ENCODE assay signal across 25 cellular contexts in genomic region chr1:99950486-99950885, GRCh38.
"Had no signal": no experiment of that assay in that cellular context is flagged by ENCODE, and none has a peak within 500 bp of the region (broad histone marks: within the 10 kb centered on the region; RNA-seq: fewer than 3 reads in every experiment).

No MANE protein-coding gene starts in this region.

- H3K9me3 Mint-ChIP-seq: activated CD8-positive, alpha-beta T cell treated with anti-CD3 and anti-CD28 coated beads for 36 hours; activated naive CD8-positive, alpha-beta T cell treated with anti-CD3 and anti-CD28 coated beads, Interleukin-2, amount 10 ng/mL, durations not matched to agents 7 days and 5 days; central memory CD8-positive, alpha-beta T cell had no signal

- H3K36me3 ChIP-seq: adrenal gland, WERI-Rb-1 had no signal

- H3K4me2 ChIP-seq: SK-N-SH had no signal

- H3K9ac ChIP-seq: SK-N-SH had no signal

- H3K27me3 Mint-ChIP-seq: activated CD8-positive, alpha-beta T cell treated with anti-CD3 and anti-CD28 coated beads for 36 hours; activated naive CD8-positive, alpha-beta T cell treated with anti-CD3 and anti-CD28 coated beads, Interleukin-2, amount 10 ng/mL, durations not matched to agents 7 days and 5 days had no signal

- DNase-seq: activated CD4-positive, alpha-beta T cell treated with anti-CD3 and anti-CD28 coated beads for 4 hours; activated CD8-positive, alpha-beta memory T cell treated with anti-CD3 and anti-CD28 coated beads, Interleukin-2, amount 50 U/mL, for 4 hours; activated CD8-positive, alpha-beta T cell treated with anti-CD3 and anti-CD28 coated beads for 36 hours; activated naive CD4-positive, alpha-beta T cell treated with anti-CD3 and anti-CD28 coated beads, Interleukin-2, amount 50 U/mL, for 16 hours; activated naive CD8-positive, alpha-beta T cell treated with anti-CD3 and anti-CD28 coated beads, Interleukin-2, amount 10 ng/mL, durations not matched to agents 7 days and 5 days; adrenal gland; anterior cingulate cortex; Karpas-422; NCI-H1105 treated with DMSO at 0.1 percent for 48 hours; NCI-H146; NCI-H187 treated with DMSO at 0.1 percent for 48 hours; NCI-H2081 treated with DMSO at 0.1 percent for 48 hours; NCI-H510A treated with DMSO at 0.1 percent for 48 hours; NCI-H69; NK-92 treated with Interleukin-12 subunit alpha and Interleukin-12 subunit beta, amount 100 ng/mL, for 24 hours; OCI-M1; RPMI8226; SK-N-SH; T-helper 1 cell; WERI-Rb-1 had no signal

- FAIRE-seq: K562 had no signal

- H3K27ac Mint-ChIP-seq: activated CD8-positive, alpha-beta T cell treated with anti-CD3 and anti-CD28 coated beads for 36 hours; activated naive CD8-positive, alpha-beta T cell treated with anti-CD3 and anti-CD28 coated beads, Interleukin-2, amount 10 ng/mL, durations not matched to agents 7 days and 5 days had no signal

- H3K27me3 ChIP-seq: adrenal gland had no signal

- H3K4me1 Mint-ChIP-seq: activated naive CD8-positive, alpha-beta T cell treated with anti-CD3 and anti-CD28 coated beads, Interleukin-2, amount 10 ng/mL, durations not matched to agents 7 days and 5 days; central memory CD8-positive, alpha-beta T cell had no signal

- H3K36me3 Mint-ChIP-seq: activated naive CD8-positive, alpha-beta T cell treated with anti-CD3 and anti-CD28 coated beads, Interleukin-2, amount 10 ng/mL, durations not matched to agents 7 days and 5 days had no signal

- H3K4me3 Mint-ChIP-seq: activated CD8-positive, alpha-beta T cell treated with anti-CD3 and anti-CD28 coated beads for 36 hours; activated naive CD8-positive, alpha-beta T cell treated with anti-CD3 and anti-CD28 coated beads, Interleukin-2, amount 10 ng/mL, durations not matched to agents 7 days and 5 days; central memory CD8-positive, alpha-beta T cell had no signal

- H3K4me3 ChIP-seq: adrenal gland, K562 had no signal

- ATAC-seq: activated CD4-positive, CD25-positive, alpha-beta regulatory T cell treated with anti-CD3 and anti-CD28 coated beads, Interleukin-2, amount 50 U/mL, for 24 hours; activated CD8-positive, alpha-beta T cell treated with anti-CD3 and anti-CD28 coated beads for 36 hours; K562; Panc1; Right ventricle myocardium inferior had no signal

- H3K9me3 ChIP-seq: adrenal gland, SK-N-SH had no signal

- H3K4me1 ChIP-seq: adrenal gland had no signal

- H3K9me2 ChIP-seq: SK-N-SH had no signal

- H3K27ac ChIP-seq: adrenal gland, WERI-Rb-1 had no signal
